In the genomic region with DNA sequence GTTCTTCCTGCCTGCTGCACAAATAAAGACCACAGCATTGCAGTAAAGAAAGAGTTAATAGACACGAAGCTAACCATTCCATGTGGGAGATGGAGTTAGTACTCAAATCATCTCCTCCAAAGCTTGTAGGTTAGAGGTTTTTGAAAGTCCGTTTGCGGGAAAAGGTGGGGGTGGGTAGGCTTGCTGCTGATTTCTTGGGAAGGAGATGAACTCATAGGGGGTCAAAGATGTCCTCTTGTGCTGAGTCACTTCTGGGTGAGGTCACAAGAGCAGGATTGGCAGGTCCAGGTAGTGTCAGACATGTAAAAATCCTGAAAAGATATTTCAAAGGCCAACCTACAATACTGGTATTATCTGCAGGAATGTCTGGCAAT, we compare ENCODE assay signal across 24 cellular contexts.
DNase-seq lines count a peak whose midpoint lies in the region; ATAC-seq and TF ChIP-seq lines count a peak whose summit lies in the region.
"Had no signal": no experiment of that assay in that cellular context is flagged by ENCODE, and none has a peak within 500 bp of the region (broad histone marks: within the 10 kb centered on the region; RNA-seq: fewer than 3 reads in every experiment).

No MANE protein-coding gene starts in this region.

- no peak overlapping the region for H2BK120ac ChIP-seq in trophoblast cell (ENCODE audit: insufficient read depth, low read length, poor library complexity)

- peaks cover 24% of the 10 kb centered on the region for H3K79me1 ChIP-seq in trophoblast cell (ENCODE audit: low read length)

- no peak overlapping the region for H3K18ac ChIP-seq in trophoblast cell (ENCODE audit: low read length)

- H3K9me3 ChIP-seq in GM23248 (ENCODE audit: low read depth), result no peaks in the 10 kb centered on the region
- H3K9me3 ChIP-seq in NT2/D1 (ENCODE audit: insufficient read depth, low read length), result peaks cover 51% of the 10 kb centered on the region
- H3K9me3 ChIP-seq in endodermal cell (ENCODE audit: control insufficient read depth, low read length), result peaks cover 15% of the 10 kb centered on the region
- H3K9me3 ChIP-seq in trophoblast cell (ENCODE audit: insufficient read depth, low read depth, low read length), result no peaks in the 10 kb centered on the region
- H3K9me3 ChIP-seq: lower lobe of right lung, mucosa of descending colon, SJCRH30, tibial artery had no signal

- H3K27me3 ChIP-seq in GM23248 (replicated peaks; ENCODE audit: insufficient read depth) (no peaks in the 10 kb centered on the region), NT2/D1 (ENCODE audit: insufficient read depth, insufficient read length) (no peaks in the 10 kb centered on the region), endodermal cell (ENCODE audit: control insufficient read depth, insufficient read depth, low read length, poor library complexity, severe bottlenecking) (no peaks in the 10 kb centered on the region), trophoblast cell (ENCODE audit: insufficient read depth, low read length) (no peaks in the 10 kb centered on the region)
- H3K27me3 ChIP-seq: BLaER1 treated with 17β-estradiol and CSF1 and Interleukin-3, amounts not matched to agents 10 nM and 100 nM; cardiac muscle cell; SJCRH30; tibial artery had no signal

- no peak overlapping the region for H3K14ac ChIP-seq in trophoblast cell (ENCODE audit: low read length)

- no peak overlapping the region for H2BK12ac ChIP-seq in trophoblast cell (ENCODE audit: low read length)

- no peak overlapping the region for H3K4ac ChIP-seq in trophoblast cell (ENCODE audit: low read depth, low read length)

- H3K9me2 ChIP-seq in GM23248 (ENCODE audit: insufficient read depth), result no peaks in the 10 kb centered on the region

- no peak for ATAC-seq in left ventricle myocardium superior
- ATAC-seq: lower lobe of right lung; mucosa of descending colon; natural killer cell treated with Interleukin-12 subunit alpha and Interleukin-12 subunit beta and Interleukin-15 and Interleukin-18, amount 100 ng/mL, for 72 hours had no signal

- H3K23ac ChIP-seq in trophoblast cell (ENCODE audit: low read length), result no peak overlapping the region

- H3K4me3 ChIP-seq in GM23248 (no peak overlapping the region), NT2/D1 (ENCODE audit: insufficient read length, low read depth) (no peak overlapping the region), endodermal cell (ENCODE audit: low read length) (no peak overlapping the region), trophoblast cell (ENCODE audit: low read depth, low read length) (no peak overlapping the region)
- H3K4me3 ChIP-seq: BLaER1 treated with 17β-estradiol and CSF1 and Interleukin-3, amounts not matched to agents 10 nM and 100 nM; cardiac muscle cell; lower lobe of right lung; mucosa of descending colon; SJCRH30; skin epidermis; tibial artery had no signal

- peaks cover 14% of the 10 kb centered on the region; the same call in 1 of the 2 replicates for H3F3A ChIP-seq in GM23248 (ENCODE audit: insufficient read depth)

- no peaks in the 10 kb centered on the region for H4K20me1 ChIP-seq in GM23248 (ENCODE audit: insufficient read depth)
- H4K20me1 ChIP-seq: BLaER1 treated with 17β-estradiol and CSF1 and Interleukin-3, amounts not matched to agents 10 nM and 100 nM had no signal

- H4K8ac ChIP-seq in trophoblast cell (ENCODE audit: low read depth, low read length), result no peak overlapping the region

- peaks cover 11% of the 10 kb centered on the region for H3K9me3 Mint-ChIP-seq in endodermal cell
- H3K9me3 Mint-ChIP-seq: activated naive CD4-positive, alpha-beta T cell treated with anti-CD3 and anti-CD28 coated beads, Interleukin-2, amount 10 ng/mL, durations not matched to agents 7 days and 5 days had no signal

- no peak overlapping the region for H2BK5ac ChIP-seq in trophoblast cell (ENCODE audit: low read depth, low read length, poor library complexity)

- no peak overlapping the region for H4K12ac ChIP-seq in trophoblast cell (ENCODE audit: low read depth, low read length)

- WGBS in GM23248 (ENCODE audit: low coverage in 1 of 2, low lambda C conversion rate in 2 of 2, missing lambda C conversion rate in 2 of 2), 2 experiments, result 90 to 91% methylated on average over 3 of the region's 3 CpGs
- 77 to 80% methylated on average over 1 to 3 of the region's 3 CpGs for WGBS in endodermal cell (ENCODE audit: insufficient coverage in 1 of 2, insufficient read length in 1 of 2), 2 experiments
- WGBS in trophoblast cell (ENCODE audit: extremely low coverage, insufficient coverage, insufficient read length), result no CpG with 5 or more reads among the region's 3 CpGs

- intact Hi-C loops in left ventricle myocardium superior (cut with micrococcal nuclease), result no loop called here

- no peaks in the 10 kb centered on the region for H3K36me3 Mint-ChIP-seq in endodermal cell (ENCODE audit: low read depth)
- H3K36me3 Mint-ChIP-seq: activated naive CD4-positive, alpha-beta T cell treated with anti-CD3 and anti-CD28 coated beads, Interleukin-2, amount 10 ng/mL, durations not matched to agents 7 days and 5 days; natural killer cell treated with Interleukin-12 subunit alpha and Interleukin-12 subunit beta and Interleukin-15 and Interleukin-18, amount 100 ng/mL, for 72 hours had no signal

- H3K79me2 ChIP-seq in GM23248 (ENCODE audit: insufficient read depth) (no peaks in the 10 kb centered on the region), trophoblast cell (ENCODE audit: control insufficient read depth, insufficient read depth, low read length, poor library complexity) (no peaks in the 10 kb centered on the region)

- H3K9ac ChIP-seq in GM23248 (no peak overlapping the region), NT2/D1 (ENCODE audit: insufficient read length, low read depth) (no peak overlapping the region), endodermal cell (ENCODE audit: extremely low read depth, low read length, poor library complexity, severe bottlenecking) (no peak overlapping the region), trophoblast cell (ENCODE audit: low read length) (no peak overlapping the region)
- H3K9ac ChIP-seq: BLaER1 treated with 17β-estradiol and CSF1 and Interleukin-3, amounts not matched to agents 10 nM and 100 nM had no signal

- H4K91ac ChIP-seq in trophoblast cell (ENCODE audit: low read depth, low read length), result no peak overlapping the region

- in situ Hi-C loops in GM23248 (cut with MboI), result no loop called here

- no peak overlapping the region for H3K4me2 ChIP-seq in GM23248 (ENCODE audit: unreplicated experiment)
- no peak overlapping the region for H3K4me2 ChIP-seq in trophoblast cell (ENCODE audit: low read length)
- H3K4me2 ChIP-seq: BLaER1 treated with 17β-estradiol and CSF1 and Interleukin-3, amounts not matched to agents 10 nM and 100 nM had no signal

- H3K4me1 ChIP-seq in GM23248 (ENCODE audit: insufficient read depth) (peaks cover 32% of the 10 kb centered on the region), NT2/D1 (ENCODE audit: insufficient read depth, insufficient read length) (peaks cover 5% of the 10 kb centered on the region), endodermal cell (ENCODE audit: control insufficient read depth, insufficient read depth, low read length) (no peaks in the 10 kb centered on the region), trophoblast cell (ENCODE audit: control insufficient read depth in 1 of 2, insufficient read depth in 2 of 2, low read length in 2 of 2) (peaks cover 11 to 23% of the 10 kb centered on the region in 2 experiments)
- H3K4me1 ChIP-seq: BLaER1 treated with 17β-estradiol and CSF1 and Interleukin-3, amounts not matched to agents 10 nM and 100 nM; lower lobe of right lung; tibial artery had no signal

- peaks cover 15% of the 10 kb centered on the region for H3K4me1 Mint-ChIP-seq in endodermal cell
- H3K4me1 Mint-ChIP-seq: activated CD4-positive, alpha-beta memory T cell treated with anti-CD3 and anti-CD28 coated beads, Interleukin-2, amount 10 ng/mL, durations not matched to agents 7 days and 5 days; activated naive CD4-positive, alpha-beta T cell treated with anti-CD3 and anti-CD28 coated beads, Interleukin-2, amount 10 ng/mL, durations not matched to agents 7 days and 5 days had no signal

- DNase-seq in GM23248, result no peak
- peak; percentile 52 for DNase-seq in NT2/D1 (ENCODE audit: low read depth, low spot score)
- peak; percentile 71 for DNase-seq in endodermal cell
- peak; percentile 78 to 90 for DNase-seq in trophoblast cell
- no peak for DNase-seq in HuH-7 (ENCODE audit: low spot score)
- DNase-seq in left ventricle myocardium superior, result no peak
- DNase-seq in GOT3 (lab: John Stamatoyannopoulos, UW), result no peak
- DNase-seq: activated CD4-positive, alpha-beta memory T cell treated with anti-CD3 and anti-CD28 coated beads, Interleukin-2, amount 10 ng/mL, durations not matched to agents 7 days and 5 days; activated CD4-positive, alpha-beta T cell treated with anti-CD3 and anti-CD28 coated beads for 1 hour; activated CD8-positive, alpha-beta memory T cell treated with anti-CD3 and anti-CD28 coated beads, Interleukin-2, amount 50 U/mL, for 48 hours; activated naive CD4-positive, alpha-beta T cell treated with anti-CD3 and anti-CD28 coated beads, Interleukin-2, amount 10 ng/mL, durations not matched to agents 7 days and 5 days; cortex of kidney; kidney; lower lobe of right lung; mucosa of descending colon; NCI-H2029; NCI-H526; SJCRH30; T-helper 1 cell; tibial artery had no signal

- no peaks in the 10 kb centered on the region for H3K36me3 ChIP-seq in GM23248 (ENCODE audit: low read depth)
- no peaks in the 10 kb centered on the region for H3K36me3 ChIP-seq in NT2/D1 (ENCODE audit: insufficient read depth, insufficient read length, low read length)
- no peaks in the 10 kb centered on the region for H3K36me3 ChIP-seq in endodermal cell (ENCODE audit: control insufficient read depth, insufficient read depth, low read length)
- peaks cover 0 to 2% of the 10 kb centered on the region in 2 experiments for H3K36me3 ChIP-seq in trophoblast cell (ENCODE audit: control insufficient read depth in 1 of 2, insufficient read depth in 2 of 2, low read length in 2 of 2)
- H3K36me3 ChIP-seq: BLaER1 treated with 17β-estradiol and CSF1 and Interleukin-3, amounts not matched to agents 10 nM and 100 nM; cardiac muscle cell; lower lobe of right lung; SJCRH30; tibial artery had no signal

- peak overlapping the region; percentile 51; the same call in 1 of the 2 replicates for H2AFZ ChIP-seq in GM23248
- no peak overlapping the region for H2AFZ ChIP-seq in trophoblast cell (ENCODE audit: insufficient read depth, low read length, poor library complexity)

- peak overlapping the region; percentile 18 for H3K27ac Mint-ChIP-seq in endodermal cell
- H3K27ac Mint-ChIP-seq: activated CD4-positive, alpha-beta memory T cell treated with anti-CD3 and anti-CD28 coated beads, Interleukin-2, amount 10 ng/mL, durations not matched to agents 7 days and 5 days; activated naive CD4-positive, alpha-beta T cell treated with anti-CD3 and anti-CD28 coated beads, Interleukin-2, amount 10 ng/mL, durations not matched to agents 7 days and 5 days; natural killer cell treated with Interleukin-12 subunit alpha and Interleukin-12 subunit beta and Interleukin-15 and Interleukin-18, amount 100 ng/mL, for 72 hours had no signal

- H3K27ac ChIP-seq in GM23248 (no peak overlapping the region), endodermal cell (ENCODE audit: low read depth, low read length) (no peak overlapping the region), trophoblast cell (ENCODE audit: low read depth, low read length) (no peak overlapping the region)
- H3K27ac ChIP-seq: BLaER1 treated with 17β-estradiol and CSF1 and Interleukin-3, amounts not matched to agents 10 nM and 100 nM; cardiac muscle cell; lower lobe of right lung; SJCRH30; skin epidermis; tibial artery had no signal

- H2AK5ac ChIP-seq in trophoblast cell (ENCODE audit: low read length), result no peak overlapping the region

- no peak overlapping the region for H3K4me3 Mint-ChIP-seq in endodermal cell
- H3K4me3 Mint-ChIP-seq: activated CD4-positive, alpha-beta memory T cell treated with anti-CD3 and anti-CD28 coated beads, Interleukin-2, amount 10 ng/mL, durations not matched to agents 7 days and 5 days; activated naive CD4-positive, alpha-beta T cell treated with anti-CD3 and anti-CD28 coated beads, Interleukin-2, amount 10 ng/mL, durations not matched to agents 7 days and 5 days; natural killer cell treated with Interleukin-12 subunit alpha and Interleukin-12 subunit beta and Interleukin-15 and Interleukin-18, amount 100 ng/mL, for 72 hours had no signal

- no peaks in the 10 kb centered on the region for H3K27me3 Mint-ChIP-seq in endodermal cell (ENCODE audit: insufficient read depth)
- H3K27me3 Mint-ChIP-seq: activated naive CD4-positive, alpha-beta T cell treated with anti-CD3 and anti-CD28 coated beads, Interleukin-2, amount 10 ng/mL, durations not matched to agents 7 days and 5 days had no signal

- TF ChIP-seq CTCF in endodermal cell (conservative IDR thresholded peaks at IDR 0.05), result no peak

Comparison
In these comparisons a context has a peak if more than half of its experiments do, and no peak if none do; other contexts are left out.
1. DNase-seq: peak in NT2/D1 (single experiment), endodermal cell (single experiment) and trophoblast cell (2 of 2); none in GM23248 (single experiment), HuH-7 (single experiment), left ventricle myocardium superior (single experiment) and GOT3 (single experiment).